21 cellular contexts compared by ENCODE assay signal in genomic region chr4:38491854-38492478, GRCh38.
DNase-seq lines count a peak whose midpoint lies in the region; ATAC-seq, FAIRE-seq and TF ChIP-seq lines count a peak whose summit lies in the region.
"Had no signal": no experiment of that assay in that cellular context is flagged by ENCODE, and none has a peak within 500 bp of the region (broad histone marks: within the 10 kb centered on the region; RNA-seq: fewer than 3 reads in every experiment).

No MANE protein-coding gene starts in this region.

- in situ Hi-C loops in K562 (cut with MboI): no loop called here

- POLR2A ChIA-PET in K562 (lab: Yijun Ruan, JAX): interaction anchor here (1.1 kb wide), 1 partner anchor 37 kb away, joined by 4 read pairs; no protein-coding TSS in a partner anchor

- DNase-seq in activated naive CD4-positive, alpha-beta T cell treated with anti-CD3 and anti-CD28 coated beads, Interleukin-2, amount 10 ng/mL, durations not matched to agents 7 days and 5 days: no peak
- peak; percentile 8 for DNase-seq in M059J (ENCODE audit: low read depth)
- peak in 1 of 4 experiments; percentile 15 for DNase-seq in K562 (ENCODE audit: extremely low read depth in 1 of 4, low spot score in 3 of 4)
- DNase-seq in renal cortical epithelial cell (ENCODE audit: low read depth): peak; percentile 11
- DNase-seq in amygdala (lab: John Stamatoyannopoulos, UW): no peak
- DNase-seq in GF-D8 (lab: John Stamatoyannopoulos, UW): no peak
- DNase-seq: DMS79, HCEC 1CT, NCI-H1092, NCI-H1694, NCI-H446 treated with DMSO at 0.1 percent for 48 hours, NCI-H774, SHP77 treated with DMSO at 0.1 percent for 48 hours had no signal

- no peak for TF ChIP-seq POLR2A in K562 (conservative IDR thresholded peaks at IDR 0.05)

- H2AFZ ChIP-seq in K562 (ENCODE audit: low read depth, low read length): peak overlapping the region; percentile 80

- TF ChIP-seq EP300 in K562 (IDR thresholded peaks at IDR 0.05; ENCODE audit: low read length): no peak

- no peak for TF ChIP-seq RAD21 in K562 (CRISPR knock-in tag; conservative IDR thresholded peaks at IDR 0.05 in 1 of 2, IDR thresholded peaks at IDR 0.05 in 1 of 2)

- intact Hi-C loops in K562 (cut with micrococcal nuclease): no loop called here

- CTCF ChIA-PET in activated naive CD4-positive, alpha-beta T cell treated with anti-CD3 and anti-CD28 coated beads, Interleukin-2, amount 10 ng/mL, durations not matched to agents 7 days and 5 days (lab: Charles Lee): interaction anchor here (0.6 to 1.3 kb wide), 3 partner anchors 12 to 209 kb away, joined by 3 to 5 read pairs (median 4); no protein-coding TSS in a partner anchor
- CTCF ChIA-PET in K562 (lab: Yijun Ruan, JAX; ENCODE audit: low intra/inter-chr PET ratio): no interaction called here

- no peaks in the 10 kb centered on the region for H3K9me1 ChIP-seq in K562 (ENCODE audit: control insufficient read depth, insufficient read depth, low read length)

- WGBS in K562 (ENCODE audit: insufficient coverage, low coverage, missing lambda C conversion rate): 18% methylated on average over 3 of the region's 3 CpGs

- peak overlapping the region; percentile 86 for H3K27ac Mint-ChIP-seq in activated naive CD4-positive, alpha-beta T cell treated with anti-CD3 and anti-CD28 coated beads, Interleukin-2, amount 50 U/mL, for 24 hours
- no peak overlapping the region for H3K27ac Mint-ChIP-seq in activated naive CD4-positive, alpha-beta T cell treated with anti-CD3 and anti-CD28 coated beads, Interleukin-2, amount 10 ng/mL, durations not matched to agents 7 days and 5 days
- H3K27ac Mint-ChIP-seq: IgD-negative memory B cell had no signal

- no peaks in the 10 kb centered on the region for H3K27me3 Mint-ChIP-seq in activated naive CD4-positive, alpha-beta T cell treated with anti-CD3 and anti-CD28 coated beads, Interleukin-2, amount 50 U/mL, for 24 hours
- H3K27me3 Mint-ChIP-seq in activated naive CD4-positive, alpha-beta T cell treated with anti-CD3 and anti-CD28 coated beads, Interleukin-2, amount 10 ng/mL, durations not matched to agents 7 days and 5 days: peaks cover 8% of the 10 kb centered on the region

- H3K9me3 Mint-ChIP-seq in activated naive CD4-positive, alpha-beta T cell treated with anti-CD3 and anti-CD28 coated beads, Interleukin-2, amount 50 U/mL, for 24 hours: no peaks in the 10 kb centered on the region
- no peaks in the 10 kb centered on the region for H3K9me3 Mint-ChIP-seq in activated naive CD4-positive, alpha-beta T cell treated with anti-CD3 and anti-CD28 coated beads, Interleukin-2, amount 10 ng/mL, durations not matched to agents 7 days and 5 days
- H3K9me3 Mint-ChIP-seq: CD14-positive monocyte, IgD-negative memory B cell had no signal

- H3K4me2 ChIP-seq in K562 (ENCODE audit: insufficient read depth, low read length): no peak overlapping the region
- H3K4me2 ChIP-seq: A549 had no signal

- BruUV-seq in K562 (replicated peaks; lab: Mats Ljungman, UMichigan): no TSS peak

- no peaks in the 10 kb centered on the region for H3K9me3 ChIP-seq in K562 (replicated peaks; ENCODE audit: control insufficient read depth, insufficient read depth, low read depth, low read length)
- H3K9me3 ChIP-seq: A549 had no signal

- no peaks in the 10 kb centered on the region for H3K27me3 ChIP-seq in K562 (ENCODE audit: control insufficient read depth in 2 of 2, insufficient read depth in 2 of 2, low read length in 2 of 2)

- no peak for FAIRE-seq in K562 (lab: Jason Lieb, UNC)
- FAIRE-seq: A549, GM12892, GM19239, RCC 7860 had no signal

- no peak overlapping the region for H3K4me3 ChIP-seq in K562
- H3K4me3 ChIP-seq: A549 had no signal

- H3K27ac ChIP-seq in K562 (ENCODE audit: extremely low read depth, low read depth, low read length): no peak overlapping the region
- H3K27ac ChIP-seq: A549 had no signal

- peaks cover 1% of the 10 kb centered on the region for H3K36me3 Mint-ChIP-seq in activated naive CD4-positive, alpha-beta T cell treated with anti-CD3 and anti-CD28 coated beads, Interleukin-2, amount 50 U/mL, for 24 hours
- H3K36me3 Mint-ChIP-seq in activated naive CD4-positive, alpha-beta T cell treated with anti-CD3 and anti-CD28 coated beads, Interleukin-2, amount 10 ng/mL, durations not matched to agents 7 days and 5 days: no peaks in the 10 kb centered on the region
- H3K36me3 Mint-ChIP-seq: CD14-positive monocyte, IgD-negative memory B cell had no signal

- no peaks in the 10 kb centered on the region for H4K20me1 ChIP-seq in K562 (replicated peaks; ENCODE audit: control insufficient read depth, insufficient read depth, low read length)

- peaks cover 41% of the 10 kb centered on the region for H3K4me1 Mint-ChIP-seq in activated naive CD4-positive, alpha-beta T cell treated with anti-CD3 and anti-CD28 coated beads, Interleukin-2, amount 50 U/mL, for 24 hours
- H3K4me1 Mint-ChIP-seq in activated naive CD4-positive, alpha-beta T cell treated with anti-CD3 and anti-CD28 coated beads, Interleukin-2, amount 10 ng/mL, durations not matched to agents 7 days and 5 days: peaks cover 37% of the 10 kb centered on the region
- H3K4me1 Mint-ChIP-seq: CD14-positive monocyte, IgD-negative memory B cell had no signal

- no peak for ATAC-seq in K562
- ATAC-seq in HG03460 (IDR thresholded peaks at IDR 0.05; ENCODE audit: unreplicated experiment): no peak
- ATAC-seq: A549 had no signal

- no peak for TF ChIP-seq CTCF in K562 (IDR thresholded peaks at IDR 0.05 in 2 of 3, conservative IDR thresholded peaks at IDR 0.05 in 1 of 3; ENCODE audit: insufficient read depth in 2 of 3, low read depth in 1 of 3, low read length in 3 of 3)

- H3K79me2 ChIP-seq in K562 (ENCODE audit: control insufficient read depth, insufficient read depth, low read length): no peaks in the 10 kb centered on the region

- no peaks in the 10 kb centered on the region for H3K36me3 ChIP-seq in K562 (ENCODE audit: control insufficient read depth, insufficient read depth, low read length)

- H3K4me1 ChIP-seq in K562 (replicated peaks in 1 of 2; ENCODE audit: control insufficient read depth in 2 of 2, insufficient read depth in 2 of 2, low read length in 2 of 2): peaks cover 5 to 19% of the 10 kb centered on the region in 2 experiments; a peak in 4 of 5 replicates
- H3K4me1 ChIP-seq: A549 had no signal

- H3K4me3 Mint-ChIP-seq in activated naive CD4-positive, alpha-beta T cell treated with anti-CD3 and anti-CD28 coated beads, Interleukin-2, amount 50 U/mL, for 24 hours: no peak overlapping the region
- H3K4me3 Mint-ChIP-seq in activated naive CD4-positive, alpha-beta T cell treated with anti-CD3 and anti-CD28 coated beads, Interleukin-2, amount 10 ng/mL, durations not matched to agents 7 days and 5 days: no peak overlapping the region
- H3K4me3 Mint-ChIP-seq: CD14-positive monocyte, IgD-negative memory B cell had no signal

- no peak overlapping the region for H3K9ac ChIP-seq in K562 (ENCODE audit: insufficient read depth in 1 of 2, low read depth in 2 of 2, low read length in 2 of 2)

TF ChIP-seq in K562, 482 proteins besides CTCF, POLR2A, EP300 and RAD21:
- TF ChIP-seq CAMTA2 (CRISPR knock-in tag; conservative IDR thresholded peaks at IDR 0.05) (no peak), BCOR (IDR thresholded peaks at IDR 0.05) (peak; percentile 60; the same call in 1 of the 2 replicates), RBM25 (IDR thresholded peaks at IDR 0.05; ENCODE audit: low read depth, low read length, severe bottlenecking) (peak; percentile 69), ZFP36 (IDR thresholded peaks at IDR 0.05; ENCODE audit: low read depth, low read length, partially characterized antibody) (peak; percentile 49), ESRRA (IDR thresholded peaks at IDR 0.05; ENCODE audit: borderline replicate concordance, low read depth) (peak; percentile 65), ZKSCAN1 (IDR thresholded peaks at IDR 0.05; ENCODE audit: low read depth, low read length) (no peak), PHF8 (IDR thresholded peaks at IDR 0.05; ENCODE audit: borderline replicate concordance, low read length) (no peak)

Comparison
In these comparisons a context has a peak if more than half of its experiments do, and no peak if none do; other contexts are left out.
1. DNase-seq: peak in M059J (single experiment) and renal cortical epithelial cell (single experiment); none in activated naive CD4-positive, alpha-beta T cell treated with anti-CD3 and anti-CD28 coated beads, Interleukin-2, amount 10 ng/mL, durations not matched to agents 7 days and 5 days (single experiment), amygdala (0 of 56) and GF-D8 (single experiment).